ENCODE assay signal across 9 cellular contexts in the genomic region with DNA sequence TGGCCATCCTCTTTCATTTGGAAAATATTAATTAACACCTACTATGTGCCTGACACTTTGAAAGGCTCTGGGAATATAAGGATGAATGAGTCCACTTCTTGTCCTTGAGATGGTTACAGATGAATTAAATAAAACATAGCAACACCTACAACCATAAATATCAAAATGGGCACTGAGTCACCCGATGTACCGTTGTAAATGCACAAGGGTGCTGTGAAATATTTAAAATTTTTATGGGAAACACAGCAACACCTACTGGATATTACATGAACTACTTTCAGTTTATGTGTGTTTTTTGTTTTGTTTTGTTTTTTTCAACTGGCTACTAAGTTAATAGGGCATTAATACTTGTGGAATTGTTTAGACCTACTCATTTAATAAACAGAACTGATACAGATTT.
DNase-seq lines count a peak whose midpoint lies in the region; FAIRE-seq and TF ChIP-seq lines count a peak whose summit lies in the region.
"Had no signal": no experiment of that assay in that cellular context is flagged by ENCODE, and none has a peak within 500 bp of the region (broad histone marks: within the 10 kb centered on the region; RNA-seq: fewer than 3 reads in every experiment).

No MANE protein-coding gene starts in this region.

- no peaks in the 10 kb centered on the region for H3K23me2 ChIP-seq in H1 (ENCODE audit: low read depth, low read length)

- no peak overlapping the region for H2BK120ac ChIP-seq in H1 (replicated peaks; ENCODE audit: low read depth, low read length)

- no peak for TF ChIP-seq EP300 in H1 (IDR thresholded peaks at IDR 0.05; ENCODE audit: borderline replicate concordance in 1 of 2, low read depth in 2 of 2, low read length in 2 of 2)

- H3K27me3 ChIP-seq in H1 (replicated peaks in 1 of 4; ENCODE audit: control insufficient read depth in 3 of 4, extremely low read depth in 1 of 4, insufficient read depth in 3 of 4, low read length in 3 of 4): no peaks in the 10 kb centered on the region
- H3K27me3 ChIP-seq in Caco-2 (replicated peaks; ENCODE audit: control insufficient read depth, insufficient read depth, low read length): no peaks in the 10 kb centered on the region

- no peak for FAIRE-seq in H1 (lab: Jason Lieb, UNC)

- no peak overlapping the region for H2BK12ac ChIP-seq in H1 (ENCODE audit: low read depth, low read length)

- peak; percentile 20 to 25; a peak in 3 of 4 replicates for TF ChIP-seq RAD21 in H1 (IDR thresholded peaks at IDR 0.05 in 1 of 2, conservative IDR thresholded peaks at IDR 0.05 in 1 of 2; ENCODE audit: low read depth in 2 of 2, low read length in 2 of 2)

- no peak overlapping the region for H3K9ac ChIP-seq in H1 (replicated peaks in 1 of 4; ENCODE audit: extremely low read depth in 1 of 4, low read depth in 3 of 4, low read length in 3 of 4)

- H3K9me3 ChIP-seq in H1 (ENCODE audit: insufficient read depth in 2 of 2, low read depth in 1 of 2, low read length in 1 of 2) (no peaks in the 10 kb centered on the region), Caco-2 (no peaks in the 10 kb centered on the region; the same call in 1 of the 2 replicates)

- no peaks in the 10 kb centered on the region for H3K27me3 Mint-ChIP-seq in osteocyte (ENCODE audit: unreplicated experiment)
- H3K27me3 Mint-ChIP-seq in Caco-2 (ENCODE audit: insufficient read depth, unreplicated experiment): no peaks in the 10 kb centered on the region

- H2AFZ ChIP-seq in H1 (ENCODE audit: low read length): no peak overlapping the region

- no peak overlapping the region for H2BK5ac ChIP-seq in H1 (ENCODE audit: low read depth, low read length)

- no peak overlapping the region for H3K4ac ChIP-seq in H1 (replicated peaks; ENCODE audit: insufficient read length, low read depth, low read length)

- no peak overlapping the region for H2AK5ac ChIP-seq in H1 (ENCODE audit: low read depth, low read length)

- DNase-seq in NCI-H748 (lab: John Stamatoyannopoulos, UW; ENCODE audit: unreplicated experiment): peak; percentile 16
- no peak for DNase-seq in NCI-H748 treated with DMSO at 0.1 percent for 48 hours (lab: John Stamatoyannopoulos, UW)
- DNase-seq in NCI-H2081 (lab: John Stamatoyannopoulos, UW): peak; percentile 56 to 89
- no peak for DNase-seq in H1 (ENCODE audit: low read depth in 1 of 2, low spot score in 2 of 2)
- no peak for DNase-seq in osteocyte (ENCODE audit: extremely low spot score, unreplicated experiment)
- no peak for DNase-seq in NCI-H1436 (lab: John Stamatoyannopoulos, UW)
- no peak for DNase-seq in Caco-2
- no peak for DNase-seq in T1000 (lab: John Stamatoyannopoulos, UW)
- DNase-seq: NCI-H2107 had no signal

- POLR2A ChIA-PET in H1 (lab: Charles Lee; ENCODE audit: partially characterized antibody) (no interaction called here), Caco-2 (lab: Charles Lee) (no interaction called here)

- no peaks in the 10 kb centered on the region for H3K4me1 ChIP-seq in H1 (replicated peaks in 1 of 4; ENCODE audit: control insufficient read depth in 3 of 4, insufficient read depth in 4 of 4, low read length in 3 of 4)
- H3K4me1 ChIP-seq in Caco-2: no peaks in the 10 kb centered on the region; the same call in 1 of the 2 replicates

- H3K14ac ChIP-seq in H1 (ENCODE audit: insufficient read length): no peak overlapping the region

- no peaks in the 10 kb centered on the region for H4K20me1 ChIP-seq in H1 (replicated peaks in 1 of 2; ENCODE audit: control insufficient read depth in 1 of 2, insufficient read depth in 2 of 2, low read length in 2 of 2)

- no peak overlapping the region for H3K23ac ChIP-seq in H1 (ENCODE audit: insufficient read length)

- no TSS peak for BruUV-seq in Caco-2 (replicated peaks; lab: Mats Ljungman, UMichigan)

- H3K36me3 ChIP-seq in H1 (ENCODE audit: control insufficient read depth in 2 of 4, insufficient read depth in 4 of 4, low read length in 3 of 4) (no peaks in the 10 kb centered on the region), Caco-2 (ENCODE audit: control insufficient read depth, insufficient read depth, low read length) (no peaks in the 10 kb centered on the region)

- no peak overlapping the region for H3K4me3 ChIP-seq in H1 (ENCODE audit: extremely low read depth in 1 of 4, insufficient read depth in 2 of 4, low read depth in 3 of 4, low read length in 4 of 4)
- H3K4me3 ChIP-seq in Caco-2 (ENCODE audit: low read depth, low read length): no peak overlapping the region

- CTCF ChIA-PET in H1 (lab: Charles Lee; ENCODE audit: partially characterized antibody) (interaction anchor here (1.0 to 1.7 kb wide), 4 partner anchors 8 to 26 kb away, joined by 3 to 4 read pairs (median 4); no protein-coding TSS in a partner anchor), Caco-2 (lab: Charles Lee) (no interaction called here)

- TF ChIP-seq CTCF in H1 (IDR thresholded peaks at IDR 0.05; ENCODE audit: control extremely low read depth in 1 of 3, insufficient read depth in 1 of 3, low read depth in 1 of 3, low read length in 3 of 3): peak in 1 of 3 experiments; percentile 14; a peak in 1 of 4 replicates
- TF ChIP-seq CTCF in osteocyte (IDR thresholded peaks at IDR 0.05): peak; percentile 44
- no peak for TF ChIP-seq CTCF in Caco-2 (IDR thresholded peaks at IDR 0.05; ENCODE audit: insufficient read depth in 1 of 2, low read depth in 1 of 2, low read length in 1 of 2, severe bottlenecking in 1 of 2, unreplicated experiment in 1 of 2)

- no peaks in the 10 kb centered on the region for H3K9me3 Mint-ChIP-seq in osteocyte (ENCODE audit: unreplicated experiment)
- H3K9me3 Mint-ChIP-seq in Caco-2 (ENCODE audit: unreplicated experiment): no peaks in the 10 kb centered on the region

- H2BK20ac ChIP-seq in H1 (ENCODE audit: low read length): no peak overlapping the region

- H4K91ac ChIP-seq in H1 (replicated peaks; ENCODE audit: insufficient read length, low read length): no peak overlapping the region

- no peak overlapping the region for H3K27ac Mint-ChIP-seq in osteocyte (ENCODE audit: unreplicated experiment)
- no peak overlapping the region for H3K27ac Mint-ChIP-seq in Caco-2 (ENCODE audit: unreplicated experiment)

- H2BK15ac ChIP-seq in H1 (ENCODE audit: low read length): no peak overlapping the region

- no peak overlapping the region for H3K4me3 Mint-ChIP-seq in osteocyte (ENCODE audit: unreplicated experiment)
- H3K4me3 Mint-ChIP-seq in Caco-2 (ENCODE audit: unreplicated experiment): no peak overlapping the region

- no peak overlapping the region for H3K56ac ChIP-seq in H1 (replicated peaks; ENCODE audit: insufficient read length, low read depth, low read length)

- H3K79me1 ChIP-seq in H1 (ENCODE audit: low read depth, low read length): no peaks in the 10 kb centered on the region

- H3K36me3 Mint-ChIP-seq in osteocyte (ENCODE audit: unreplicated experiment) (no peaks in the 10 kb centered on the region), Caco-2 (ENCODE audit: insufficient read depth, unreplicated experiment) (no peaks in the 10 kb centered on the region)

- no peak overlapping the region for H4K5ac ChIP-seq in H1 (ENCODE audit: insufficient read length, low read depth, low read length)

- H3K79me2 ChIP-seq in H1 (ENCODE audit: control insufficient read depth in 1 of 2, insufficient read depth in 2 of 2, low read length in 2 of 2): no peaks in the 10 kb centered on the region

- intact Hi-C loops in Caco-2 (cut with micrococcal nuclease; ENCODE audit: unreplicated experiment): loop anchor here (1.0 kb wide), 3 partner anchors 179 to 265 kb away; no protein-coding TSS in a partner anchor

- no peak for TF ChIP-seq POLR2A in H1 (IDR thresholded peaks at IDR 0.05; ENCODE audit: control extremely low read depth in 1 of 2, low read depth in 2 of 2, low read length in 2 of 2)

- no peak overlapping the region for H3K4me2 ChIP-seq in H1 (ENCODE audit: insufficient read depth in 1 of 2, low read depth in 2 of 2, low read length in 2 of 2)

- H4K8ac ChIP-seq in H1 (ENCODE audit: extremely low read depth, insufficient read depth, low read length): no peak overlapping the region

- WGBS in H1 (ENCODE audit: extremely low coverage in 1 of 2, insufficient coverage in 1 of 2, insufficient read length in 1 of 2, insufficient replicate concordance in 2 of 2, low coverage in 1 of 2, low lambda C conversion rate in 2 of 2, missing lambda C conversion rate in 1 of 2), 2 experiments: 93% methylated on average over 2 of the region's 2 CpGs; no CpG with 5 or more reads in 1 of the 2 experiments

- no peak overlapping the region for H3K18ac ChIP-seq in H1 (ENCODE audit: extremely low read depth, low read length)

- H3K4me1 Mint-ChIP-seq in osteocyte (ENCODE audit: unreplicated experiment) (no peaks in the 10 kb centered on the region), Caco-2 (ENCODE audit: low read depth, unreplicated experiment) (no peaks in the 10 kb centered on the region)

- H3K27ac ChIP-seq in H1 (ENCODE audit: low read depth, low read length): no peak overlapping the region

TF ChIP-seq in H1, 55 proteins besides CTCF, POLR2A, EP300 and RAD21:
- no peak for TF ChIP-seq CHD1 (IDR thresholded peaks at IDR 0.05; ENCODE audit: low read depth, low read length)
- TF ChIP-seq YY1 (IDR thresholded peaks at IDR 0.05; ENCODE audit: low read depth, low read length): no peak
- no peak for TF ChIP-seq EGR1 (IDR thresholded peaks at IDR 0.05; ENCODE audit: borderline replicate concordance, low read depth, low read length)
- TF ChIP-seq KDM1A (IDR thresholded peaks at IDR 0.05; ENCODE audit: borderline replicate concordance, low read length): no peak
- no peak for TF ChIP-seq USF2 (IDR thresholded peaks at IDR 0.05; ENCODE audit: low read length)
- TF ChIP-seq GTF2F1 (IDR thresholded peaks at IDR 0.05; ENCODE audit: borderline replicate concordance, low read depth, low read length): no peak
- TF ChIP-seq E2F6 (IDR thresholded peaks at IDR 0.05): no peak
- no peak for TF ChIP-seq HDAC2 (IDR thresholded peaks at IDR 0.05; ENCODE audit: borderline replicate concordance in 1 of 2, low read depth in 2 of 2, low read length in 2 of 2)
- no peak for TF ChIP-seq SIN3A (conservative IDR thresholded peaks at IDR 0.05 in 1 of 2, IDR thresholded peaks at IDR 0.05 in 1 of 2; ENCODE audit: low read depth in 1 of 2, low read length in 2 of 2)
- no peak for TF ChIP-seq KDM4A (IDR thresholded peaks at IDR 0.05; ENCODE audit: low read depth, low read length, severe bottlenecking)
TF ChIP-seq in H1: peak in this region for 0.

Comparison
In these comparisons a context has a peak if more than half of its experiments do, and no peak if none do; other contexts are left out.
1. DNase-seq: peak in NCI-H748 (single experiment) and NCI-H2081 (2 of 2); none in NCI-H748 treated with DMSO at 0.1 percent for 48 hours (single experiment), H1 (0 of 2), osteocyte (single experiment), NCI-H1436 (single experiment), Caco-2 (0 of 2) and T1000 (single experiment).